Comparison of ENCODE assay signal across 21 cellular contexts in the genomic region with DNA sequence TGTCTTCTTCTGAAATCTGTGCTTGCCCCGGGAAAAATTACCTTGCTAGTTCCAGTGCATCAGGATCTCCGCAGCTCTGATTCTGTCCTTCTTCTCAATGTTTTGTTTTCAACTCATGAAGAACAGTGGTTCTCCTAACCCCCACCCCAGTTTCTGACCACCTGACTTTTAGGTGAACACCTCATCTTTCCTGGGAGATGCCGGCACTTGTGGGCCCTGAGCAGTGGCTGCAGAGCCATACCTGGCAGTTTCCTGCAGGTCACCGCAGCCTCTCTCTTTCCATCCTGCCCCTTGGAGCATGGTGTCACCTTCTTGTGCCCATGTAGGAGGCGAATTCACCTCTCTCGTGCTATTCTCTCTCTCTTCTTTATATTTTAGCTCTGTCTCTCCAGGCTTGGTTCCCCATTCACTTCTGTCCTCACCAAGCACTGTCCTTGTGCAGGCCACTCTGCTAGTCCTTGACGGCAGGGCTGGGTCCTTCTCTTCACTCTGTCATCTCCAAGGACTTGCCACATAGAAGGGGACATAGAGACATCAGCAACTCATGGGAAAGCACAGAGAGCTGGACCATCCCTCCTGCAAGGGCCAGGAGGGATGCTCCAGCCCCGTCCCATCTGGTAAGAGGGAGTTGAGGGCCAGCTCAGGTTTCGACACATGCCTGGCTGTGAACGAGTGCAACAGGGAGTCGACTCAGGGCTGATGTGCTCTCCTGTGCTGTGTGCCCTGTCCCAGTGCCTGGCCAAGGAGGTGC.
"Had no signal": no experiment of that assay in that cellular context is flagged by ENCODE, and none has a peak within 500 bp of the region (broad histone marks: within the 10 kb centered on the region; RNA-seq: fewer than 3 reads in every experiment).

No MANE protein-coding gene starts in this region.

- DNase-seq: effector memory CD4-positive, alpha-beta T cell; erythroblast; mesendoderm; midbrain; naive thymus-derived CD4-positive, alpha-beta T cell; nucleus accumbens; ovary; posterior cingulate gyrus; psoas muscle; right lobe of liver; small intestine; stimulated activated CD4-positive, alpha-beta T cell treated with anti-CD3 and anti-CD28 coated beads, Interleukin-15, amount 100 ng/mL, for 24 hours; stimulated activated CD4-positive, alpha-beta T cell treated with anti-CD3 and anti-CD28 coated beads, Interleukin-2, amount 100 ng/mL, for 48 hours; stimulated activated naive B cell treated with anti-CD40 and anti-IgM and Interleukin-4, amounts not matched to agents 10 μg/mL and 1 μg/mL and 100 μg/mL, for 72 hours; transverse colon; upper lobe of right lung; uterus had no signal

- H3K4me3 Mint-ChIP-seq: dendritic cell treated with granulocyte-macrophage colony-stimulating factor and Interleukin-4, amounts not matched to agents 40 ng/mL and 50 ng/mL, for 4 days; naive thymus-derived CD4-positive, alpha-beta T cell; nephron; stimulated activated naive B cell treated with anti-CD40 and anti-IgM and Interleukin-4, amounts not matched to agents 10 μg/mL and 1 μg/mL and 100 μg/mL, for 72 hours; stimulated activated naive CD8-positive, alpha-beta T cell treated with anti-CD3 and anti-CD28 coated beads, Interleukin-15, Interleukin-2, amounts not matched to agents 100 ng/mL and 50 ng/mL, for 24 hours had no signal

- H3K27me3 Mint-ChIP-seq: dendritic cell treated with granulocyte-macrophage colony-stimulating factor and Interleukin-4, amounts not matched to agents 40 ng/mL and 50 ng/mL, for 4 days; stimulated activated naive CD8-positive, alpha-beta T cell treated with anti-CD3 and anti-CD28 coated beads, Interleukin-15, Interleukin-2, amounts not matched to agents 100 ng/mL and 50 ng/mL, for 24 hours had no signal

- H3K4me1 Mint-ChIP-seq: stimulated activated naive B cell treated with anti-CD40 and anti-IgM and Interleukin-4, amounts not matched to agents 10 μg/mL and 1 μg/mL and 100 μg/mL, for 72 hours had no signal

- H3K9me3 Mint-ChIP-seq: dendritic cell treated with granulocyte-macrophage colony-stimulating factor and Interleukin-4, amounts not matched to agents 40 ng/mL and 50 ng/mL, for 4 days; naive thymus-derived CD4-positive, alpha-beta T cell; nephron; stimulated activated naive B cell treated with anti-CD40 and anti-IgM and Interleukin-4, amounts not matched to agents 10 μg/mL and 1 μg/mL and 100 μg/mL, for 72 hours; stimulated activated naive CD8-positive, alpha-beta T cell treated with anti-CD3 and anti-CD28 coated beads, Interleukin-15, Interleukin-2, amounts not matched to agents 100 ng/mL and 50 ng/mL, for 24 hours had no signal

- H3K27ac Mint-ChIP-seq: dendritic cell treated with granulocyte-macrophage colony-stimulating factor and Interleukin-4, amounts not matched to agents 40 ng/mL and 50 ng/mL, for 4 days; naive thymus-derived CD4-positive, alpha-beta T cell; stimulated activated naive B cell treated with anti-CD40 and anti-IgM and Interleukin-4, amounts not matched to agents 10 μg/mL and 1 μg/mL and 100 μg/mL, for 72 hours; stimulated activated naive CD8-positive, alpha-beta T cell treated with anti-CD3 and anti-CD28 coated beads, Interleukin-15, Interleukin-2, amounts not matched to agents 100 ng/mL and 50 ng/mL, for 24 hours had no signal

- H3K4me3 ChIP-seq: ovary, psoas muscle, right lobe of liver, transverse colon, upper lobe of right lung, uterus had no signal

- H3K36me3 ChIP-seq: ovary, right lobe of liver, transverse colon, upper lobe of right lung, uterus had no signal

- H3K36me3 Mint-ChIP-seq: naive thymus-derived CD4-positive, alpha-beta T cell; stimulated activated naive B cell treated with anti-CD40 and anti-IgM and Interleukin-4, amounts not matched to agents 10 μg/mL and 1 μg/mL and 100 μg/mL, for 72 hours had no signal

- H3K9me3 ChIP-seq: ovary, psoas muscle, right lobe of liver, transverse colon, upper lobe of right lung, uterus had no signal

- ATAC-seq: left lobe of liver; naive thymus-derived CD4-positive, alpha-beta T cell; psoas muscle; upper lobe of right lung had no signal

- H3K27me3 ChIP-seq: ovary, right lobe of liver, transverse colon, upper lobe of right lung, uterus had no signal

- H3K27ac ChIP-seq: ovary, psoas muscle, right lobe of liver, transverse colon, upper lobe of right lung, uterus had no signal

- H3K4me1 ChIP-seq: psoas muscle, right lobe of liver, transverse colon, upper lobe of right lung, uterus had no signal
